ENCODE assay signal across 8 cellular contexts in genomic region chr7:92833766-92834605, GRCh38. TPM values are rescaled to one million over a fixed set of nuclear protein-coding genes. Genes with fewer than 3 reads are reported as not detected.
DNase-seq lines count a peak whose midpoint lies in the region; TF ChIP-seq lines count a peak whose summit lies in the region.

No MANE protein-coding gene starts in this region.

- peaks cover 45% of the 10 kb centered on the region for H3K4me1 Mint-ChIP-seq in HFFc6 (ENCODE audit: low read depth)

- H3K36me3 Mint-ChIP-seq in HFFc6 (ENCODE audit: low read depth) = peaks cover 43% of the 10 kb centered on the region

- no peaks in the 10 kb centered on the region for H3K9me3 Mint-ChIP-seq in HFFc6

- peak overlapping the region; percentile 98 for H3K27ac Mint-ChIP-seq in HFFc6

- no peak for TF ChIP-seq POLR2A in NB4 (IDR thresholded peaks at IDR 0.05; ENCODE audit: extremely low read depth, insufficient read length)

- TF ChIP-seq CTCF in HFFc6 (IDR thresholded peaks at IDR 0.05) (no peak; the same call in 1 of the 2 replicates), NB4 (IDR thresholded peaks at IDR 0.05; ENCODE audit: low read depth, low read length) (peak; percentile 6)

- peak overlapping the region; percentile 68 for H3K4me3 ChIP-seq in NB4 (ENCODE audit: low read depth, low read length)

- no peaks in the 10 kb centered on the region; the same call in 1 of the 2 replicates for H3K27me3 Mint-ChIP-seq in HFFc6 (ENCODE audit: insufficient read depth)

- DNase-seq in NCI-H345 (lab: John Stamatoyannopoulos, UW) = peak; percentile 39
- DNase-seq in NCI-H345 treated with DMSO at 0.1 percent for 48 hours (lab: John Stamatoyannopoulos, UW; ENCODE audit: unreplicated experiment) = no peak
- DNase-seq in HFFc6 = peak; percentile 64
- DNase-seq in NB4 (ENCODE audit: low read depth) = peak; percentile 87
- DNase-seq in activated CD4-positive, CD25-positive, alpha-beta regulatory T cell treated with anti-CD3 and anti-CD28 coated beads, Interleukin-2, amount 50 U/mL, for 72 hours = peak; percentile 82
- DNase-seq in cerebellum (ENCODE audit: low spot score) = peak; percentile 37
- peak; percentile 84 for DNase-seq in kidney tubule cell (ENCODE audit: low spot score)
- DNase-seq in stimulated activated CD4-positive, alpha-beta T cell treated with anti-CD3 and anti-CD28 coated beads, Interleukin-1b, Interleukin-23, amount 100 ng/mL, for 48 hours = peak; percentile 84

- H3K4me3 Mint-ChIP-seq in HFFc6 = peak overlapping the region; percentile 96

RNA-seq across cellular contexts. Expression of gene CDK6, which starts 2.4 kb away (rescaled TPM):
- 10 to 100 TPM; 54.5 to 90.0 (median 58.9) TPM for total RNA-seq in HFFc6 (2021; fragmentation: NEBNext Ultra II Directional; extraction: Animal tissue kit (Norgen Biotek cat#: 25700))
- total RNA-seq in cerebellum = 81.6 TPM
